In the genomic region with DNA sequence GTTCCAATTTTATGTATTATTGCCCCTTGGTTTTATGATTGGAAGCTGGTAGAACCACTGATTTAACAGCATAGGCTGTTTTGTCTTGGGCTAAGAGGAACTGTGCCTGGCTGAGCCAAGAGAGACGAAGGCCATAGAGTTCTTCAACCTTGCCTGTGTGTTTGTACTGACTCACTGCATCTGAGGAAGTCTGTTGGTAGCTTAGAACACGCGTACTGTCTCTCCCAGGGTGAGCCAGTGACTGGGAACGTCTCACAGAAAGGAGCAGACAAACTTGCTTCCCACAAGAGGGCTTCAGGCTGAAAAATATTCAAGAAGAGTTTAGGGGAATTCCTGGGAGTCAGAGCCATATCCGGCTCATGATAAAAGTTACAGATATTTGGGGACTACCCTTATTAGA, we compare ENCODE assay signal across 12 cellular contexts. TPM values are rescaled to one million over a fixed set of nuclear protein-coding genes. Genes with fewer than 3 reads are reported as not detected.
DNase-seq lines count a peak whose midpoint lies in the region; ATAC-seq, FAIRE-seq and TF ChIP-seq lines count a peak whose summit lies in the region.
"Had no signal": no experiment of that assay in that cellular context is flagged by ENCODE, and none has a peak within 500 bp of the region (broad histone marks: within the 10 kb centered on the region; RNA-seq: fewer than 3 reads in every experiment).

No MANE protein-coding gene starts in this region.

- FAIRE-seq in kidney (lab: Jason Lieb, UNC): no peak

- H3K9me3 Mint-ChIP-seq in WTC11: 0 out of 2 replicates have a peak, but pooled peaks cover 3% of the 10 kb centered on the region
- H3K9me3 Mint-ChIP-seq in CD8-positive, alpha-beta memory T cell: no peaks in the 10 kb centered on the region
- H3K9me3 Mint-ChIP-seq: immature natural killer cell had no signal

- POLR2A ChIA-PET in WTC11 (lab: Charles Lee): no interaction called here
- POLR2A ChIA-PET in CD8-positive, alpha-beta memory T cell (lab: Charles Lee): no interaction called here

- DNase-seq in cardiac muscle cell (ENCODE audit: low read depth in 1 of 2, low spot score in 1 of 2) (peak in 1 of 2 donors; percentile 85), Right ventricle myocardium inferior (ENCODE audit: missing footprints) (no peak), WTC11 (ENCODE audit: low spot score) (no peak), kidney (no peak), mesenteric fat pad (ENCODE audit: low spot score) (no peak)
- DNase-seq in CD8-positive, alpha-beta memory T cell: no peak
- DNase-seq: activated CD4-positive, alpha-beta T cell treated with anti-CD3 and anti-CD28 coated beads, Interleukin-2, amount 50 U/mL, for 1 hour; central memory CD4-positive, alpha-beta T cell; immature natural killer cell had no signal

- peaks cover 5% of the 10 kb centered on the region; the same call in 1 of the 2 replicates for H3K36me3 Mint-ChIP-seq in WTC11
- H3K36me3 Mint-ChIP-seq in CD8-positive, alpha-beta memory T cell: no peaks in the 10 kb centered on the region
- H3K36me3 Mint-ChIP-seq: immature natural killer cell had no signal

- CTCF ChIA-PET in WTC11 (lab: Charles Lee): interaction anchor here (0.9 to 2.4 kb wide), 4 partner anchors 11 to 104 kb away, joined by 3 to 6 read pairs (median 4); partner anchors contain the start of gene TMEM51
- CTCF ChIA-PET in CD8-positive, alpha-beta memory T cell (lab: Charles Lee): no interaction called here

- intact Hi-C loops in Right ventricle myocardium inferior (cut with DNase I) (no loop called here), kidney (cut with DNase I) (no loop called here)

- TF ChIP-seq CTCF in cardiac muscle cell (IDR thresholded peaks at IDR 0.05; ENCODE audit: low read depth, low read length) (peak; percentile 21), WTC11 (IDR thresholded peaks at IDR 0.05) (no peak), kidney (IDR thresholded peaks at IDR 0.05; ENCODE audit: borderline replicate concordance, extremely low read depth, insufficient read depth) (no peak)

- H3K27ac ChIP-seq in cardiac muscle cell: peak overlapping the region; percentile 74
- H3K27ac ChIP-seq in kidney (ENCODE audit: low read depth in 2 of 2, low read length in 2 of 2): peak overlapping the region; percentile 20 to 57
- H3K27ac ChIP-seq in CD8-positive, alpha-beta memory T cell (ENCODE audit: low read depth, low read length): no peak overlapping the region

- peak overlapping the region; percentile 24; the same call in 1 of the 2 replicates for H3K27ac Mint-ChIP-seq in WTC11
- H3K27ac Mint-ChIP-seq in CD8-positive, alpha-beta memory T cell: no peak overlapping the region
- H3K27ac Mint-ChIP-seq: immature natural killer cell had no signal

- H3K27me3 ChIP-seq in cardiac muscle cell: no peaks in the 10 kb centered on the region
- H3K27me3 ChIP-seq in CD8-positive, alpha-beta memory T cell (ENCODE audit: insufficient read depth, low read length, poor library complexity, severe bottlenecking): no peaks in the 10 kb centered on the region

- ATAC-seq in Right ventricle myocardium inferior (no peak), WTC11 (no peak), HG03175 (IDR thresholded peaks at IDR 0.05; ENCODE audit: unreplicated experiment) (no peak), GM18858 (IDR thresholded peaks at IDR 0.05; ENCODE audit: unreplicated experiment) (no peak)

- no peak overlapping the region for H3K4me3 ChIP-seq in cardiac muscle cell
- H3K4me3 ChIP-seq in kidney (ENCODE audit: low read length in 2 of 2): no peak overlapping the region
- no peak overlapping the region for H3K4me3 ChIP-seq in CD8-positive, alpha-beta memory T cell (ENCODE audit: low read length)
- H3K4me3 ChIP-seq: skin epidermis had no signal

- no peaks in the 10 kb centered on the region for H3K27me3 Mint-ChIP-seq in WTC11 (ENCODE audit: low read depth)
- H3K27me3 Mint-ChIP-seq in CD8-positive, alpha-beta memory T cell: peaks cover 11 to 28% of the 10 kb centered on the region in 2 donors

- H3K4me1 ChIP-seq in cardiac muscle cell (ENCODE audit: low read depth): peaks cover 31% of the 10 kb centered on the region
- peaks cover 18 to 28% of the 10 kb centered on the region in 2 donors for H3K4me1 ChIP-seq in kidney (ENCODE audit: control insufficient read depth in 1 of 2, insufficient read depth in 1 of 2, low read depth in 1 of 2, low read length in 2 of 2)
- H3K4me1 ChIP-seq in CD8-positive, alpha-beta memory T cell (ENCODE audit: insufficient read depth, low read length): no peaks in the 10 kb centered on the region

- H3K9ac ChIP-seq in kidney (ENCODE audit: low read length in 2 of 2): peak overlapping the region in 1 of 2 donors; percentile 5

- H3K4me3 Mint-ChIP-seq in WTC11: no peak overlapping the region
- H3K4me3 Mint-ChIP-seq in CD8-positive, alpha-beta memory T cell: no peak overlapping the region
- H3K4me3 Mint-ChIP-seq: immature natural killer cell had no signal

- H3K4me1 Mint-ChIP-seq in WTC11: peaks cover 30% of the 10 kb centered on the region
- H3K4me1 Mint-ChIP-seq in CD8-positive, alpha-beta memory T cell: peaks cover 0 to 5% (median 3%) of the 10 kb centered on the region in 3 donors

- H3K9me3 ChIP-seq in cardiac muscle cell (ENCODE audit: low read depth) (no peaks in the 10 kb centered on the region), kidney (ENCODE audit: control insufficient read depth in 1 of 2, low read length in 2 of 2) (no peaks in the 10 kb centered on the region)
- no peaks in the 10 kb centered on the region for H3K9me3 ChIP-seq in CD8-positive, alpha-beta memory T cell (ENCODE audit: low read length)

- H3K36me3 ChIP-seq in cardiac muscle cell (no peaks in the 10 kb centered on the region), kidney (ENCODE audit: control insufficient read depth in 1 of 2, insufficient read depth in 2 of 2, low read length in 2 of 2) (no peaks in the 10 kb centered on the region)
- H3K36me3 ChIP-seq in CD8-positive, alpha-beta memory T cell (ENCODE audit: insufficient read depth, low read length): no peaks in the 10 kb centered on the region

TF ChIP-seq in WTC11, 78 proteins besides CTCF, POLR2A, EP300 and RAD21:
- TF ChIP-seq ATF2 (CRISPR knock-in tag; IDR thresholded peaks at IDR 0.05; ENCODE audit: borderline replicate concordance, low read depth) (no peak), ZNF671 (CRISPR knock-in tag; IDR thresholded peaks at IDR 0.05) (no peak), ZNF138 (CRISPR knock-in tag; conservative IDR thresholded peaks at IDR 0.05) (no peak), ESRRA (CRISPR knock-in tag; IDR thresholded peaks at IDR 0.05; ENCODE audit: borderline replicate concordance) (no peak), CBFB (CRISPR knock-in tag; IDR thresholded peaks at IDR 0.05; ENCODE audit: low read depth) (no peak), ZNF281 (CRISPR knock-in tag; IDR thresholded peaks at IDR 0.05) (no peak), PREB (CRISPR knock-in tag; IDR thresholded peaks at IDR 0.05; ENCODE audit: borderline replicate concordance) (no peak)

RNA-seq across cellular contexts. Expression of gene TMEM51, which starts 14.9 kb away (rescaled TPM):
- total RNA-seq in cardiac muscle cell: 32.7 and 40.9 TPM in 2 replicates
- polyA plus RNA-seq in cardiac muscle cell: 21.3 and 23.8 TPM in 2 replicates
- total RNA-seq in Right ventricle myocardium inferior: 4.7 TPM
- total RNA-seq in WTC11 (2021): 9.2 to 10.4 TPM (median 9.4 TPM) in 3 replicates
- total RNA-seq in kidney: 48.4 TPM
- polyA plus RNA-seq in kidney (ENCODE audit: insufficient read depth, low read depth, low replicate concordance): 38.1 TPM
- 4.3 TPM for total RNA-seq in mesenteric fat pad
- total RNA-seq in CD8-positive, alpha-beta memory T cell: under 1 TPM; 0.11 to 0.24 TPM
- polyA plus RNA-seq in CD8-positive, alpha-beta memory T cell: not detected
- polyA plus RNA-seq: immature natural killer cell had no signal
